In genomic region chr3:189613122-189613521, GRCh38 we compare ENCODE assay signal across 31 cellular contexts. TPM values are rescaled to one million over a fixed set of nuclear protein-coding genes. Genes with fewer than 3 reads are reported as not detected.
"Had no signal": no experiment of that assay in that cellular context is flagged by ENCODE, and none has a peak within 500 bp of the region (broad histone marks: within the 10 kb centered on the region; RNA-seq: fewer than 3 reads in every experiment).

No MANE protein-coding gene starts in this region.

- H3K27ac ChIP-seq: colonic mucosa, coronary artery, dorsolateral prefrontal cortex, epithelial cell of prostate, esophagus muscularis mucosa, esophagus squamous epithelium, foreskin keratinocyte, gastrocnemius medialis, gastroesophageal sphincter, heart left ventricle, heart right ventricle had no signal

- DNase-seq: colonic mucosa; cortex of kidney; dermis blood vessel endothelial cell; dorsolateral prefrontal cortex; effector CD4-positive, alpha-beta T cell; effector CD8-positive, alpha-beta T cell; effector memory CD4-positive, alpha-beta T cell; effector memory CD8-positive, alpha-beta T cell; endodermal cell; erythroblast; esophagus squamous epithelium; foreskin fibroblast; foreskin keratinocyte; foreskin melanocyte; gastrocnemius medialis; glutamatergic neuron; head of caudate nucleus; heart left ventricle; heart right ventricle had no signal

- H3K27ac Mint-ChIP-seq: dendritic cell treated with granulocyte-macrophage colony-stimulating factor and Interleukin-4, amounts not matched to agents 40 ng/mL and 50 ng/mL, for 4 days; effector memory CD8-positive, alpha-beta T cell; endodermal cell had no signal

- H3K4me1 Mint-ChIP-seq: endodermal cell had no signal

- H3K36me3 ChIP-seq: colonic mucosa, esophagus muscularis mucosa, esophagus squamous epithelium, gastrocnemius medialis, gastroesophageal sphincter, heart left ventricle, heart right ventricle had no signal

- ATAC-seq: effector memory CD8-positive, alpha-beta T cell; esophagus mucosa; foreskin keratinocyte; gastrocnemius medialis; gastroesophageal sphincter; heart left ventricle; heart right ventricle had no signal

- FAIRE-seq: colon, endometrium, endothelial cell of umbilical vein, frontal cortex had no signal

- H3K27me3 ChIP-seq: colonic mucosa, esophagus muscularis mucosa, esophagus squamous epithelium, foreskin keratinocyte, gastrocnemius medialis, gastroesophageal sphincter, heart left ventricle, heart right ventricle had no signal

- H3K27me3 Mint-ChIP-seq: dendritic cell treated with granulocyte-macrophage colony-stimulating factor and Interleukin-4, amounts not matched to agents 40 ng/mL and 50 ng/mL, for 4 days; effector memory CD8-positive, alpha-beta T cell had no signal

- H3K4me3 Mint-ChIP-seq: dendritic cell treated with granulocyte-macrophage colony-stimulating factor and Interleukin-4, amounts not matched to agents 40 ng/mL and 50 ng/mL, for 4 days; effector memory CD8-positive, alpha-beta T cell; endodermal cell had no signal

- H3K4me1 ChIP-seq: colonic mucosa, esophagus muscularis mucosa, esophagus squamous epithelium, foreskin keratinocyte, gastrocnemius medialis, gastroesophageal sphincter, heart left ventricle, heart right ventricle had no signal

- H3K9me3 ChIP-seq: colonic mucosa, esophagus squamous epithelium had no signal

- H3K4me3 ChIP-seq: colonic mucosa, coronary artery, dorsolateral prefrontal cortex, esophagus muscularis mucosa, esophagus squamous epithelium, gastrocnemius medialis, gastroesophageal sphincter, heart left ventricle, heart right ventricle had no signal

RNA-seq across cellular contexts. Expression of gene TP63, which starts 18.1 kb away (rescaled TPM):
- total RNA-seq: colonic mucosa, dermis blood vessel endothelial cell, endodermal cell, endothelial cell of umbilical vein, epithelial cell of proximal tubule, fibroblast of lung had no signal
- polyA plus RNA-seq: endothelial cell of umbilical vein had no signal
